ENCODE assay signal across 1 cellular context in genomic region chr11:12807621-12808020, GRCh38.
TF ChIP-seq lines count a peak whose summit lies in the region.

No MANE protein-coding gene starts in this region.

TF ChIP-seq in GM23338, 12 proteins besides CTCF, POLR2A, EP300 and RAD21 (continued from another document):
- TF ChIP-seq ZNF462 (CRISPR knock-in tag; IDR thresholded peaks at IDR 0.05) (no peak), ZNF331 (CRISPR knock-in tag; IDR thresholded peaks at IDR 0.05; ENCODE audit: low read depth) (no peak), EZH2phosphoT487 (IDR thresholded peaks at IDR 0.05; ENCODE audit: unreplicated experiment) (no peak)
TF ChIP-seq in GM23338: peak in this region for 0.
